In the genomic region with DNA sequence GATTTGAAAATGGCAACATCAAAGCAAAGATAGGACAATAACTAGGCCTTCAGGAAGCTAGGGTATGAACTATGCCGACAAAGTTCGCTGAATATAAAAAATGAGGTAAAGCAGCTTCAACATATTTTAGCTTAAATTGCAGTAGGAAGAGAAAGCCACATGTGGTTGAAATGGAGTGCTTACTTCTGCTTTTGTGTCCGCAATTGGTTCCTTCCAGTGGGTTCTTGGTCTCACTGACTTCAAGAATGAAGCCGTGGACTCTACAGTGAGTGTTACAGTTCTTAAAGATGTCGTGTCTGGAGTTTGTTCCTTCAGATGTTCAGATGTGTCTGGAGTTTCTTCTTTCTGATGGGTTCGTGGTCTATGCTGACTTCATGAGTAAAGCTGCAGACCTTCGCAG, we compare ENCODE assay signal across 11 cellular contexts.
DNase-seq lines count a peak whose midpoint lies in the region; ATAC-seq, FAIRE-seq and TF ChIP-seq lines count a peak whose summit lies in the region.
"Had no signal": no experiment of that assay in that cellular context is flagged by ENCODE, and none has a peak within 500 bp of the region (broad histone marks: within the 10 kb centered on the region; RNA-seq: fewer than 3 reads in every experiment).

No MANE protein-coding gene starts in this region.

- no peak for TF ChIP-seq CTCF in GM06990 (IDR thresholded peaks at IDR 0.05; ENCODE audit: insufficient read depth, low read length, poor library complexity, severe bottlenecking)

- no peaks in the 10 kb centered on the region; the same call in none of the 2 replicates for H3K27me3 ChIP-seq in GM06990 (replicated peaks; ENCODE audit: control insufficient read depth, insufficient read depth, low read length)
- H3K27me3 ChIP-seq: body of pancreas had no signal

- DNase-seq in GM06990 (ENCODE audit: extremely low read depth, insufficient read length) (peak; percentile 21), MV-4-11 (lab: John Stamatoyannopoulos, UW) (peak; percentile 99), iPS-NIHi11 (ENCODE audit: low spot score) (no peak), frontal cortex (ENCODE audit: low spot score in 2 of 2) (no peak), NCI-H2227 (lab: John Stamatoyannopoulos, UW; ENCODE audit: unreplicated experiment) (no peak), dermis blood vessel endothelial cell (no peak)
- DNase-seq: body of pancreas, NCI-H2107, psoas muscle had no signal

- peak; percentile 94 for ATAC-seq in GM19455 (IDR thresholded peaks at IDR 0.05; ENCODE audit: unreplicated experiment)
- peak; percentile 92 for ATAC-seq in HG02973 (IDR thresholded peaks at IDR 0.05; ENCODE audit: unreplicated experiment)
- ATAC-seq: body of pancreas, psoas muscle had no signal

- H3K36me3 ChIP-seq in GM06990 (ENCODE audit: control insufficient read depth, insufficient read depth, low read length), result no peaks in the 10 kb centered on the region

- no peak overlapping the region for H3K4me3 ChIP-seq in GM06990 (replicated peaks; ENCODE audit: low read depth, low read length)
- H3K4me3 ChIP-seq: body of pancreas, psoas muscle had no signal

- FAIRE-seq in frontal cortex (lab: Jason Lieb, UNC), result no peak

Comparison
In these comparisons a context has a peak if more than half of its experiments do, and no peak if none do; other contexts are left out.
1. DNase-seq: peak in GM06990 (single experiment) and MV-4-11 (single experiment); none in iPS-NIHi11 (single experiment), frontal cortex (0 of 2), NCI-H2227 (single experiment) and dermis blood vessel endothelial cell (single experiment).